In genomic region chr6:156849806-156850205, GRCh38 we compare ENCODE assay signal across 22 cellular contexts.
DNase-seq lines count a peak whose midpoint lies in the region; ATAC-seq and TF ChIP-seq lines count a peak whose summit lies in the region.
"Had no signal": no experiment of that assay in that cellular context is flagged by ENCODE, and none has a peak within 500 bp of the region (broad histone marks: within the 10 kb centered on the region; RNA-seq: fewer than 3 reads in every experiment).

No MANE protein-coding gene starts in this region.

- TF ChIP-seq CTCF in heart right ventricle (IDR thresholded peaks at IDR 0.05) (no peak), glutamatergic neuron (IDR thresholded peaks at IDR 0.05; ENCODE audit: partially characterized antibody, unreplicated experiment) (no peak), upper lobe of right lung (IDR thresholded peaks at IDR 0.05) (no peak), stomach (IDR thresholded peaks at IDR 0.05) (no peak)

- H3K27me3 Mint-ChIP-seq in glutamatergic neuron (ENCODE audit: unreplicated experiment), result no peaks in the 10 kb centered on the region
- H3K27me3 Mint-ChIP-seq: activated CD4-positive, alpha-beta T cell treated with anti-CD3 and anti-CD28 coated beads, Interleukin-2, amount 10 ng/mL, durations not matched to agents 7 days and 5 days; activated naive CD8-positive, alpha-beta T cell treated with anti-CD3 and anti-CD28 coated beads, Interleukin-2, amount 50 U/mL, for 24 hours had no signal

- peaks cover 8% of the 10 kb centered on the region for H3K9me3 Mint-ChIP-seq in glutamatergic neuron (ENCODE audit: unreplicated experiment)
- H3K9me3 Mint-ChIP-seq: activated CD4-positive, alpha-beta T cell treated with anti-CD3 and anti-CD28 coated beads, Interleukin-2, amount 10 ng/mL, durations not matched to agents 7 days and 5 days; activated naive CD8-positive, alpha-beta T cell treated with anti-CD3 and anti-CD28 coated beads, Interleukin-2, amount 50 U/mL, for 24 hours had no signal

- no peak for TF ChIP-seq EP300 in stomach (IDR thresholded peaks at IDR 0.05)

- no peaks in the 10 kb centered on the region for H3K27me3 ChIP-seq in heart right ventricle
- H3K27me3 ChIP-seq in right cardiac atrium (ENCODE audit: control insufficient read depth, insufficient read depth), result no peaks in the 10 kb centered on the region
- no peaks in the 10 kb centered on the region for H3K27me3 ChIP-seq in upper lobe of right lung
- H3K27me3 ChIP-seq in stomach, result no peaks in the 10 kb centered on the region
- H3K27me3 ChIP-seq: spleen, uterus had no signal

- no peak for TF ChIP-seq POLR2A in stomach (IDR thresholded peaks at IDR 0.05)

- peaks cover 35 to 100% (median 91%) of the 10 kb centered on the region in 9 donors for H3K4me1 ChIP-seq in heart right ventricle
- peaks cover 25% of the 10 kb centered on the region for H3K4me1 ChIP-seq in right cardiac atrium (ENCODE audit: control insufficient read depth, insufficient read depth, low read length)
- peaks cover 66% of the 10 kb centered on the region for H3K4me1 ChIP-seq in upper lobe of right lung
- H3K4me1 ChIP-seq in stomach, result peaks cover 28 to 98% (median 64%) of the 10 kb centered on the region in 4 donors

- H3K4me3 ChIP-seq in heart right ventricle, result no peak overlapping the region
- no peak overlapping the region for H3K4me3 ChIP-seq in right cardiac atrium (ENCODE audit: low read length)
- H3K4me3 ChIP-seq in upper lobe of right lung, result no peak overlapping the region
- no peak overlapping the region for H3K4me3 ChIP-seq in stomach
- H3K4me3 ChIP-seq: A549, spleen, uterus had no signal

- peak overlapping the region in 7 of 10 donors; percentile 2 to 78 (median 66) for H3K27ac ChIP-seq in heart right ventricle
- H3K27ac ChIP-seq in right cardiac atrium (ENCODE audit: low read length), result no peak overlapping the region
- no peak overlapping the region for H3K27ac ChIP-seq in upper lobe of right lung
- no peak overlapping the region for H3K27ac ChIP-seq in stomach
- H3K27ac ChIP-seq: A549 had no signal

- ATAC-seq in heart right ventricle (peak in 1 of 8 donors; percentile 30), right cardiac atrium (no peak), upper lobe of right lung (peak; percentile 19)
- ATAC-seq: A549; activated naive CD8-positive, alpha-beta T cell treated with anti-CD3 and anti-CD28 coated beads, Interleukin-2, amount 50 U/mL, for 24 hours had no signal

- no peaks in the 10 kb centered on the region for H3K36me3 ChIP-seq in heart right ventricle
- H3K36me3 ChIP-seq in upper lobe of right lung, result no peaks in the 10 kb centered on the region
- H3K36me3 ChIP-seq in stomach, result no peaks in the 10 kb centered on the region
- H3K36me3 ChIP-seq: spleen, uterus had no signal

- H3K9me3 ChIP-seq in heart right ventricle, result no peaks in the 10 kb centered on the region
- H3K9me3 ChIP-seq in right cardiac atrium (ENCODE audit: control insufficient read depth, low read length), result no peaks in the 10 kb centered on the region
- H3K9me3 ChIP-seq in upper lobe of right lung, result no peaks in the 10 kb centered on the region
- no peaks in the 10 kb centered on the region for H3K9me3 ChIP-seq in stomach
- H3K9me3 ChIP-seq: A549, spleen, uterus had no signal

- intact Hi-C loops in heart right ventricle (cut with DNase I) (loop anchor here in 5 of 10 donors (5.0 kb wide), 2 partner anchors 63 to 68 kb away; no protein-coding TSS in a partner anchor), right cardiac atrium (cut with DNase I) (loop anchor here in 1 of 4 donors (10.0 kb wide), 1 partner anchor 65 kb away; no protein-coding TSS in a partner anchor), upper lobe of right lung (cut with DNase I) (no loop called here), stomach (cut with DNase I; ENCODE audit: low total_unique reads) (no loop called here)

- H3K36me3 Mint-ChIP-seq in glutamatergic neuron (ENCODE audit: unreplicated experiment), result no peaks in the 10 kb centered on the region

- H3K4me3 Mint-ChIP-seq in glutamatergic neuron (ENCODE audit: unreplicated experiment), result peak overlapping the region; percentile 36
- H3K4me3 Mint-ChIP-seq: activated CD4-positive, alpha-beta T cell treated with anti-CD3 and anti-CD28 coated beads, Interleukin-2, amount 10 ng/mL, durations not matched to agents 7 days and 5 days; activated naive CD8-positive, alpha-beta T cell treated with anti-CD3 and anti-CD28 coated beads, Interleukin-2, amount 50 U/mL, for 24 hours had no signal

- DNase-seq in heart right ventricle (no peak), right cardiac atrium (no peak), NAMALWA (ENCODE audit: low spot score) (peak; percentile 62), glutamatergic neuron (no peak), upper lobe of right lung (no peak), stomach (no peak), CD1c-positive myeloid dendritic cell (ENCODE audit: extremely low spot score) (no peak)
- no peak for DNase-seq in stimulated activated naive CD4-positive, alpha-beta T cell treated with Interleukin-2 at 50 U/mL for 16 hours (lab: John Stamatoyannopoulos, UW)
- DNase-seq: activated CD4-positive, alpha-beta T cell treated with anti-CD3 and anti-CD28 coated beads, Interleukin-2, amount 10 ng/mL, durations not matched to agents 7 days and 5 days; activated CD8-positive, alpha-beta memory T cell treated with anti-CD3 and anti-CD28 coated beads, Interleukin-2, amount 50 U/mL, for 4 hours; activated effector memory CD4-positive, alpha-beta T cell treated with Interleukin-2 at 50 U/mL for 16 hours; activated naive CD8-positive, alpha-beta T cell treated with anti-CD3 and anti-CD28 coated beads, Interleukin-2, amount 50 U/mL, for 24 hours; C1 segment of cervical spinal cord; cortex of kidney; NCI-H1105 treated with DMSO at 0.1 percent for 48 hours; NCI-H524 treated with DMSO at 0.1 percent for 48 hours; nucleus accumbens; SHP77; spleen; stimulated activated CD4-positive, alpha-beta T cell treated with anti-CD3 and anti-CD28 coated beads, Interleukin-4, amount 100 ng/mL, for 24 hours; uterus had no signal

- peaks cover 74% of the 10 kb centered on the region for H3K4me1 Mint-ChIP-seq in glutamatergic neuron (ENCODE audit: low read depth, unreplicated experiment)

- no peak overlapping the region for H3K27ac Mint-ChIP-seq in glutamatergic neuron (ENCODE audit: unreplicated experiment)
- H3K27ac Mint-ChIP-seq: activated CD4-positive, alpha-beta T cell treated with anti-CD3 and anti-CD28 coated beads, Interleukin-2, amount 10 ng/mL, durations not matched to agents 7 days and 5 days; activated naive CD8-positive, alpha-beta T cell treated with anti-CD3 and anti-CD28 coated beads, Interleukin-2, amount 50 U/mL, for 24 hours had no signal

- 26 to 38% methylated on average over 7 of the region's 7 CpGs for WGBS in heart right ventricle, 2 donors
- 44% methylated on average over 7 of the region's 7 CpGs for WGBS in right cardiac atrium
- WGBS in stomach, 5 donors, result 47 to 61% (median 52%) methylated on average over 7 of the region's 7 CpGs

Comparison
In these comparisons a context has a peak if more than half of its experiments do, and no peak if none do; other contexts are left out.
1. H3K27ac ChIP-seq: peak in heart right ventricle (7 of 10); none in right cardiac atrium (single experiment), upper lobe of right lung (single experiment) and stomach (0 of 5).